In the genomic region with DNA sequence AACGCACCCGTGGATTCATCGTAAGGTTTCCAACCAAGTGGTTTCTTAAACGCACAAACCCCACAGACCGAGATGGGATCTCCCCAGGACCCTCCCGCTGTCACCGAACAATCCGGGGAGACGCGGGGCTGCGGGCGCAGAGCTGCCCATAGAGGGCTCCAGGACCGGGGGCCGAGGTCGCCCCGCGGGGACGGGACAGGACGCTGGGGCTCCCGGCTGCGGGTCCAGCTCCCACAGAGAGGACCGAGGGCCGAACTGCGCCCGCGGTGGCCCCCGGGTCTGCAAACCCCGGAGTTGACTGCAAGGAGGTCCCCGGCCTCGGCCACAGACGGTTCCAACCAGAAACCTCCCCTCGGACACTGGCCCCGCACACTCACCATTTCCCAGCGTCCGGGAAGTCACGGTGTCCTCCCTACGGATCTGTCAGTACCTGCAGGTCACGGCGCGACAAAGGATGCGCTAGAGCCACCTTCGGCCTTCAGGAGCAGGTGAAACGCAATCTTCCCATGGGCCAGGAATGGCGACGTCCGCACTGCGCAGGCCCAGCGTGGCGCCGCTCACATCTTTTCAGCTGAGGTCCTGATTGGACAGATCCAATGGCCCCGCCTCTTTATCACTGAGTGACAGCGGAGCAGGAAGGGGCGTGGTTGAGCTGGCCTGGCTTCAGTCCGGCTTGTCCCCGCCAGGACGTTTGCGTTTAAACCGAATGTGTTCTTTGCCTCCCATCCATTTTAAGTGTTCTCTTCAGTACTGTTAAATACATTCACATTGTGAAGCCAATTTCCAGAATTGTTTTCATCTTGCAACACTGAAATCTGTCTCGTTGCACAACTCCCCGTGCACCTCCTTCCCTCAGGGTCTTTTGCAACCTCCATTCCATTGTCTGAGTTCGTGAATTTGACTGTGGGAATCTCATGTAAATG, we compare ENCODE assay signal across 8 cellular contexts. TPM values are rescaled to one million over a fixed set of nuclear protein-coding genes. Genes with fewer than 3 reads are reported as not detected.
A peak's percentile ranks its signal among the peaks of the same experiment; 100 is the strongest.
DNase-seq lines count a peak whose midpoint lies in the region; ATAC-seq, FAIRE-seq and TF ChIP-seq lines count a peak whose summit lies in the region.

A gene (minus strand): TSS at position 534 of the 923 bp plus-strand sequence. CDS start 154 bp downstream, at position 380.

- FAIRE-seq in keratinocyte (lab: Jason Lieb, UNC) = peak; percentile 86

- peaks cover 2% of the 10 kb centered on the region for H3K4me1 ChIP-seq in keratinocyte (ENCODE audit: control insufficient read depth, extremely low read depth, insufficient read depth, low read length)

- peak; percentile 99 for DNase-seq in AG08396 (ENCODE audit: low spot score)
- DNase-seq in NCI-H2227 (lab: John Stamatoyannopoulos, UW; ENCODE audit: unreplicated experiment) = peak; percentile 94
- peak; percentile 34 to 69 for DNase-seq in cerebellar nuclear complex (lab: John Stamatoyannopoulos, UW)
- DNase-seq in keratinocyte (ENCODE audit: low read depth, low spot score) = peak; percentile 53
- peak; percentile 86 to 92 (median 89) for DNase-seq in stimulated activated CD4-positive, alpha-beta T cell treated with anti-CD3 and anti-CD28 coated beads, Interleukin-12 subunit alpha, Interleukin-12 subunit beta, amount 100 ng/mL, for 48 hours (ENCODE audit: low read depth in 2 of 3, low spot score in 1 of 3)

- TF ChIP-seq CTCF in keratinocyte (optimal IDR thresholded peaks at IDR 0.05 in 1 of 3, IDR thresholded peaks at IDR 0.05 in 1 of 3, conservative IDR thresholded peaks at IDR 0.05 in 1 of 3; ENCODE audit: extremely low read depth in 1 of 3, insufficient read depth in 2 of 3, low read length in 3 of 3) = peak in 2 of 3 experiments; percentile 5 to 29

- no peaks in the 10 kb centered on the region for H3K36me3 ChIP-seq in keratinocyte (ENCODE audit: control insufficient read depth in 2 of 2, extremely low read depth in 1 of 2, insufficient read depth in 2 of 2, low read length in 2 of 2)

- H2AFZ ChIP-seq in keratinocyte (ENCODE audit: control insufficient read depth, low read length) = peak within 1 kb of the TSS; percentile 96

- peak within 1 kb of the TSS; percentile 71 for H3K9ac ChIP-seq in keratinocyte (ENCODE audit: control insufficient read depth, extremely low read depth, insufficient read depth, low read length)

- no peaks in the 10 kb centered on the region for H3K9me1 ChIP-seq in keratinocyte (ENCODE audit: control insufficient read depth, extremely low read depth, insufficient read depth, low read length)

- peak within 1 kb of the TSS; percentile 77 to 99 (median 92) for H3K4me3 ChIP-seq in keratinocyte (ENCODE audit: control insufficient read depth in 2 of 3, extremely low read depth in 1 of 3, insufficient read depth in 2 of 3, low read depth in 1 of 3, low read length in 3 of 3)

- H3K27ac ChIP-seq in keratinocyte (ENCODE audit: control insufficient read depth, insufficient read depth, low read length) = peak within 1 kb of the TSS; percentile 34

- H3K9me3 ChIP-seq in keratinocyte (ENCODE audit: control insufficient read depth, low read depth, low read length) = no peaks in the 10 kb centered on the region

- no peaks in the 10 kb centered on the region for H3K27me3 ChIP-seq in keratinocyte (ENCODE audit: control insufficient read depth, extremely low read depth, insufficient read depth, low read length)

- peak within 1 kb of the TSS; percentile 92 for H3K4me2 ChIP-seq in keratinocyte (ENCODE audit: control insufficient read depth, extremely low read depth, insufficient read depth, low read depth, low read length)

- ATAC-seq in GM18873 (IDR thresholded peaks at IDR 0.05; ENCODE audit: low FRiP score, unreplicated experiment) (peak; percentile 98), HG03135 (IDR thresholded peaks at IDR 0.05; ENCODE audit: unreplicated experiment) (peak; percentile 99)
- ATAC-seq in activated CD4-positive, CD25-positive, alpha-beta regulatory T cell treated with anti-CD3 and anti-CD28 coated beads, Interleukin-2, amount 50 U/mL, for 24 hours = peak; percentile 100

- dilution Hi-C loops in keratinocyte (cut with MboI; ENCODE audit: extremely low pct_ligation_motif_present, low sequenced_read_pairs) = no loop called here

- peaks cover 29% of the 10 kb centered on the region for H3K79me2 ChIP-seq in keratinocyte (ENCODE audit: control insufficient read depth, insufficient read depth, low read length)

- H4K20me1 ChIP-seq in keratinocyte (ENCODE audit: control insufficient read depth, extremely low read depth, insufficient read depth, low read length) = no peaks in the 10 kb centered on the region

RNA-seq across cellular contexts. Expression of the gene that starts here (rescaled TPM):
- 1.8 to 2.1 TPM (median 2.1 TPM) in 3 replicates for polyA plus RNA-seq in keratinocyte
- 1.3 TPM for polyA plus RNA-seq in keratinocyte (2011; ENCODE audit: low read depth)
- polyA plus RNA-seq in keratinocyte (2011; cell fraction: cytosol; rRNA removed) = 0.79 and 1.8 TPM in 2 replicates
- 3.2 and 3.4 TPM in 2 replicates for polyA plus RNA-seq in keratinocyte (2011; cell fraction: nucleus; rRNA removed)
- polyA plus RNA-seq in keratinocyte (2012; ENCODE audit: low replicate concordance) = 1.5 and 2.6 TPM in 2 replicates
- 0.20 to 4.5 TPM (median 2.3 TPM) in 3 replicates for polyA minus RNA-seq in keratinocyte
- polyA minus RNA-seq in keratinocyte (2011; cell fraction: cytosol; rRNA and poly(A)+ RNA removed) = 0.77 TPM
- 2.4 and 5.6 TPM in 2 replicates for polyA minus RNA-seq in keratinocyte (2011; cell fraction: nucleus; rRNA and poly(A)+ RNA removed)

Comparison
In these comparisons a context has a peak if more than half of its experiments do, and no peak if none do; other contexts are left out.
1. Peak in every context shown above with its lines: DNase-seq, ATAC-seq, H3K4me3 ChIP-seq and H3K27ac ChIP-seq.